Comparison of ENCODE assay signal across 21 cellular contexts in the genomic region with DNA sequence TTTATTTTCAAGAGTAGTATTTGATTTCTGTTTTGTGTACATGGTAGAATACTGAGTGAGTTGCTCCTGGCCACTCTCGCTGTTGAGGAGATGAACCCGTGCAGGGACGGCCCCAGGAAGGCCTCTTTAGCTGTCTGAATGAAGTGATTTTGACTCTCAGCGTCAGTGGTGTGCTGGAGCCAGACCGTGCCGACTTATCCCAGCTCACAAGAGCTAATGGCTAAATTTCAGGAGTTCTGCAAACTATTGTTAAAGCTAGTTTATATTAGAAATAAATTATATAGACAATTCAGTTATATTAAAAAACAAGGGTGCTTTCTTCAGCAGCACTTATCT.
"Had no signal": no experiment of that assay in that cellular context is flagged by ENCODE, and none has a peak within 500 bp of the region (broad histone marks: within the 10 kb centered on the region; RNA-seq: fewer than 3 reads in every experiment).

No MANE protein-coding gene starts in this region.

- H3K4me3 ChIP-seq: adrenal gland, ascending aorta, coronary artery, lower lobe of right lung had no signal

- ATAC-seq: activated CD4-positive, alpha-beta T cell treated with anti-CD3 and anti-CD28 coated beads for 36 hours; stimulated activated naive B cell treated with anti-CD40 and anti-IgM and Interleukin-4, amounts not matched to agents 10 μg/mL and 1 μg/mL and 100 μg/mL, for 72 hours had no signal

- H3K27me3 ChIP-seq: adrenal gland, ascending aorta, brain microvascular endothelial cell had no signal

- H3K36me3 ChIP-seq: adrenal gland, ascending aorta, brain microvascular endothelial cell, lower lobe of right lung had no signal

- H3K4me1 ChIP-seq: ascending aorta had no signal

- H3K27ac ChIP-seq: ascending aorta, brain microvascular endothelial cell, coronary artery, epithelial cell of prostate, lower lobe of right lung had no signal

- H3K9me3 ChIP-seq: adrenal gland, ascending aorta, lower lobe of right lung had no signal

- DNase-seq: activated B cell treated with CpG ODN at 0.5 μM for 24 hours; activated CD4-positive, alpha-beta T cell treated with anti-CD3 and anti-CD28 coated beads for 36 hours; activated CD4-positive, alpha-beta T cell treated with anti-CD3 and anti-CD28 coated beads, Interleukin-2, amount 50 U/mL, for 4 hours; activated CD8-positive, alpha-beta memory T cell treated with anti-CD3 and anti-CD28 coated beads for 24 hours; activated CD8-positive, alpha-beta memory T cell treated with anti-CD3 and anti-CD28 coated beads, Interleukin-2, amount 50 U/mL, for 4 hours; activated naive CD4-positive, alpha-beta T cell; activated T-cell treated with anti-CD3 and anti-CD28 coated beads, Interleukin-2, amount 50 U/mL, for 24 hours; brain microvascular endothelial cell; cerebellar nuclear complex; foreskin fibroblast; hippocampal formation; lower lobe of right lung; naive B cell; stimulated activated CD4-positive, alpha-beta T cell treated with anti-CD3 and anti-CD28 coated beads, Interleukin-2, amount 100 ng/mL, for 48 hours; stimulated activated CD8-positive, alpha-beta memory T cell treated with anti-CD3 and anti-CD28 coated beads, Interleukin-4, amount 100 ng/mL, for 48 hours; stimulated activated naive B cell treated with anti-CD40 and anti-IgM and Interleukin-4, amounts not matched to agents 10 μg/mL and 1 μg/mL and 100 μg/mL, for 72 hours; T1000 had no signal
